Comparison of ENCODE assay signal across 8 cellular contexts in the genomic region with DNA sequence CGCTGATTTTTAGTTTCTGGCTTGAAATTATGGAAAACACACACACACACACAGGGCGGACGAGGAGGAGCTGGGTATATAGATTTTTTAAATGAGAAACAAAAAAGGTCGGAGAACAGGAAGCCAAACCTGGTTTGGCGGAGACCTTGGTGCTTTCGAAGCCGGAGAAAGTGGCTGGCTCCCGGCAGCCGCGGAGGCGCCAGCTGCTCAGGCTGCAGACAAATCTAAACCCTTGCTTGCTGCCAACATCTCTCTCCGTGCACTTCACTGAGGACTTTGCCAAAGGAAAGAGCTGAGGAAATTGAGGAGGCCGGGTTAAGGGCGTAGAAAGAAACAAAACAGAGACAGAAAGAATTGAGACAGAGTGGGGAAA. TPM values are rescaled to one million over a fixed set of nuclear protein-coding genes. Genes with fewer than 3 reads are reported as not detected.
DNase-seq lines count a peak whose midpoint lies in the region; ATAC-seq lines count a peak whose summit lies in the region.

No MANE protein-coding gene starts in this region.

- in situ Hi-C loops in KBM-7 (cut with MboI; ENCODE audit: low pct_unique_long_range_greater_than_20kb, low sequenced_read_pairs): no loop called here

- peak overlapping the region; percentile 55 for H3K27ac ChIP-seq in cingulate gyrus (ENCODE audit: low read depth, low read length)

- H3K27me3 Mint-ChIP-seq in natural killer cell treated with Interleukin-12 subunit alpha and Interleukin-12 subunit beta and Interleukin-15 and Interleukin-18, amount 100 ng/mL, for 72 hours: peaks cover 52 to 78% of the 10 kb centered on the region in 2 donors

- H3K4me1 Mint-ChIP-seq in natural killer cell treated with Interleukin-12 subunit alpha and Interleukin-12 subunit beta and Interleukin-15 and Interleukin-18, amount 100 ng/mL, for 72 hours (ENCODE audit: low read depth in 2 of 2): peaks cover 13 to 23% of the 10 kb centered on the region in 2 donors

- no peak for ATAC-seq in natural killer cell treated with Interleukin-12 subunit alpha and Interleukin-12 subunit beta and Interleukin-15 and Interleukin-18, amount 100 ng/mL, for 72 hours
- ATAC-seq in GM18502 (IDR thresholded peaks at IDR 0.05; ENCODE audit: poor library complexity, unreplicated experiment): no peak
- no peak for ATAC-seq in GM18909 (IDR thresholded peaks at IDR 0.05; ENCODE audit: poor library complexity, unreplicated experiment)

- H3K36me3 Mint-ChIP-seq in natural killer cell treated with Interleukin-12 subunit alpha and Interleukin-12 subunit beta and Interleukin-15 and Interleukin-18, amount 100 ng/mL, for 72 hours: peaks cover 37% of the 10 kb centered on the region

- H3K27ac Mint-ChIP-seq in natural killer cell treated with Interleukin-12 subunit alpha and Interleukin-12 subunit beta and Interleukin-15 and Interleukin-18, amount 100 ng/mL, for 72 hours: peak overlapping the region; percentile 63 to 69

- H3K4me3 Mint-ChIP-seq in natural killer cell treated with Interleukin-12 subunit alpha and Interleukin-12 subunit beta and Interleukin-15 and Interleukin-18, amount 100 ng/mL, for 72 hours: peak overlapping the region; percentile 65

- H3K9me3 Mint-ChIP-seq in natural killer cell treated with Interleukin-12 subunit alpha and Interleukin-12 subunit beta and Interleukin-15 and Interleukin-18, amount 100 ng/mL, for 72 hours: peaks cover 7% of the 10 kb centered on the region

- DNase-seq in AG20443 (ENCODE audit: low spot score) (peak; percentile 64), KBM-7 (peak; percentile 30), dedifferentiated amniotic fluid mesenchymal stem cell (ENCODE audit: extremely low spot score) (no peak), CD1c-positive myeloid dendritic cell (ENCODE audit: extremely low spot score) (no peak)
- no peak for DNase-seq in natural killer cell treated with Interleukin-12 subunit alpha and Interleukin-12 subunit beta and Interleukin-15 and Interleukin-18, amount 100 ng/mL, for 72 hours (ENCODE audit: low spot score)

RNA-seq across cellular contexts. Expression of a gene that starts 2.1 kb away (rescaled TPM):
- not detected for total RNA-seq in natural killer cell treated with Interleukin-12 subunit alpha and Interleukin-12 subunit beta and Interleukin-15 and Interleukin-18, amount 100 ng/mL, for 72 hours

RNA-seq across cellular contexts. Expression of a gene that starts 4.9 kb away (rescaled TPM):
- total RNA-seq in natural killer cell treated with Interleukin-12 subunit alpha and Interleukin-12 subunit beta and Interleukin-15 and Interleukin-18, amount 100 ng/mL, for 72 hours: not detected

Comparison
In these comparisons a context has a peak if more than half of its experiments do, and no peak if none do; other contexts are left out.
1. DNase-seq: peak in AG20443 (single experiment) and KBM-7 (single experiment); none in natural killer cell treated with Interleukin-12 subunit alpha and Interleukin-12 subunit beta and Interleukin-15 and Interleukin-18, amount 100 ng/mL, for 72 hours (single experiment), dedifferentiated amniotic fluid mesenchymal stem cell (single experiment) and CD1c-positive myeloid dendritic cell (single experiment).